In genomic region chr3:106115557-106115956, GRCh38 we compare ENCODE assay signal across 20 cellular contexts.
"Had no signal": no experiment of that assay in that cellular context is flagged by ENCODE, and none has a peak within 500 bp of the region (broad histone marks: within the 10 kb centered on the region; RNA-seq: fewer than 3 reads in every experiment).

No MANE protein-coding gene starts in this region.

- H3K36me3 ChIP-seq: left ventricle myocardium inferior, neural progenitor cell had no signal

- H3K4me3 Mint-ChIP-seq: activated CD4-positive, alpha-beta T cell treated with anti-CD3 and anti-CD28 coated beads, Interleukin-2, amount 10 ng/mL, durations not matched to agents 7 days and 5 days; activated CD8-positive, alpha-beta T cell treated with anti-CD3 and anti-CD28 coated beads, Interleukin-2, amount 10 ng/mL, durations not matched to agents 7 days and 5 days; mesothelial cell of epicardium; naive thymus-derived CD8-positive, alpha-beta T cell; neural progenitor cell; T-helper 2 cell treated with Interferon-gamma antibody and Interleukin-4, amounts not matched to agents 5 μg/mL and 100 μg/mL, for 36 hours had no signal

- H3K27ac ChIP-seq: left ventricle myocardium inferior, neural progenitor cell, VCaP had no signal

- H3K27me3 ChIP-seq: neural progenitor cell had no signal

- H3K4me3 ChIP-seq: left ventricle myocardium inferior, neural progenitor cell had no signal

- H3K27me3 Mint-ChIP-seq: activated CD4-positive, alpha-beta T cell treated with anti-CD3 and anti-CD28 coated beads, Interleukin-2, amount 10 ng/mL, durations not matched to agents 7 days and 5 days; naive thymus-derived CD8-positive, alpha-beta T cell; progenitor cell of endocrine pancreas had no signal

- H3K9me3 Mint-ChIP-seq: naive thymus-derived CD8-positive, alpha-beta T cell had no signal

- H3K4me1 Mint-ChIP-seq: naive thymus-derived CD8-positive, alpha-beta T cell had no signal

- H3K27ac Mint-ChIP-seq: activated CD4-positive, alpha-beta T cell treated with anti-CD3 and anti-CD28 coated beads, Interleukin-2, amount 10 ng/mL, durations not matched to agents 7 days and 5 days; activated CD8-positive, alpha-beta T cell treated with anti-CD3 and anti-CD28 coated beads, Interleukin-2, amount 10 ng/mL, durations not matched to agents 7 days and 5 days; activated naive CD4-positive, alpha-beta T cell treated with anti-CD3 and anti-CD28 coated beads, Interleukin-2, amount 50 U/mL, for 72 hours; mesothelial cell of epicardium; neural progenitor cell; progenitor cell of endocrine pancreas; T-helper 2 cell treated with Interferon-gamma antibody and Interleukin-4, amounts not matched to agents 5 μg/mL and 100 μg/mL, for 36 hours had no signal

- H3K9me3 ChIP-seq: left ventricle myocardium inferior had no signal

- H3K36me3 Mint-ChIP-seq: neural progenitor cell had no signal

- H3K4me2 ChIP-seq: neural progenitor cell had no signal

- H3K9ac ChIP-seq: neural progenitor cell had no signal

- DNase-seq: activated CD4-positive, alpha-beta T cell treated with anti-CD3 and anti-CD28 coated beads, Interleukin-2, amount 10 ng/mL, durations not matched to agents 7 days and 5 days; activated CD4-positive, CD25-positive, alpha-beta regulatory T cell treated with anti-CD3 and anti-CD28 coated beads, Interleukin-2, amount 50 U/mL, for 72 hours; activated CD8-positive, alpha-beta T cell treated with anti-CD3 and anti-CD28 coated beads, Interleukin-2, amount 10 ng/mL, durations not matched to agents 7 days and 5 days; activated gamma-delta T cell treated with Interleukin-2 at 50 U/mL for 16 hours; aorta; central memory CD4-positive, alpha-beta T cell; dermis blood vessel endothelial cell; effector CD8-positive, alpha-beta T cell; glutamatergic neuron; hippocampal formation; left ventricle myocardium inferior; naive thymus-derived CD8-positive, alpha-beta T cell; stimulated activated CD4-positive, alpha-beta T cell treated with anti-CD3 and anti-CD28 coated beads, Interleukin-4, amount 100 ng/mL, for 24 hours; stimulated activated naive CD4-positive, alpha-beta T cell treated with Interleukin-2 at 50 U/mL for 16 hours had no signal

- ATAC-seq: activated CD8-positive, alpha-beta T cell treated with anti-CD3 and anti-CD28 coated beads, Interleukin-2, amount 10 ng/mL, durations not matched to agents 7 days and 5 days; activated naive CD4-positive, alpha-beta T cell treated with anti-CD3 and anti-CD28 coated beads, Interleukin-2, amount 50 U/mL, for 72 hours; naive thymus-derived CD8-positive, alpha-beta T cell had no signal

- H2AFZ ChIP-seq: neural progenitor cell had no signal

- H3K4me1 ChIP-seq: left ventricle myocardium inferior, neural progenitor cell had no signal
